Comparison of ENCODE assay signal across 18 cellular contexts in the genomic region with DNA sequence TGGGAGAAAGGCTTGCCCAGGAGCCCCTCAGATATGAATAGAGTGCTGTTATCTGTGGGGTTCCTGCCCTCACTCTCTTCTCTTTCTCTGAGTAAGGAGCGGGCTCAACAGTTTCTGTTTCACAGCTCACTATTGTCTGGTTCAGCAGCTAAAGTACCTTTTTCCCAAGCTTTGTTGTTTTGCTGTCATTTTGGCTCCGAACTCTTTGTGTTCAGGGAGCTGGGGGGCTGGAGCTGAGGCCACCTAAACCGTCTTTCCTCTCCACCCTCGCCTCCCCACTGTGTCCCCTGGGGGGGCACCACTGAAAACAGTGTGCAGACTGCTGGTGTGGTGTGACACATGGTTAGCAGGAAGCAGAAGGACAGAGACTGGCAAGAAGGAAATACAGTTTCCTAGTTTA. TPM values are rescaled to one million over a fixed set of nuclear protein-coding genes. Genes with fewer than 3 reads are reported as not detected.
DNase-seq lines count a peak whose midpoint lies in the region; ATAC-seq and TF ChIP-seq lines count a peak whose summit lies in the region.
"Had no signal": no experiment of that assay in that cellular context is flagged by ENCODE, and none has a peak within 500 bp of the region (broad histone marks: within the 10 kb centered on the region; RNA-seq: fewer than 3 reads in every experiment).

No MANE protein-coding gene starts in this region.

- H3K9me3 Mint-ChIP-seq in activated CD8-positive, alpha-beta T cell treated with anti-CD3 and anti-CD28 coated beads, Interleukin-2, amount 10 ng/mL, durations not matched to agents 7 days and 5 days (ENCODE audit: insufficient read depth) = no peaks in the 10 kb centered on the region
- H3K9me3 Mint-ChIP-seq in nephron progenitor cell (no peaks in the 10 kb centered on the region), endothelial cell (ENCODE audit: unreplicated experiment) (no peaks in the 10 kb centered on the region)
- H3K9me3 Mint-ChIP-seq: activated naive CD4-positive, alpha-beta T cell treated with anti-CD3 and anti-CD28 coated beads for 36 hours; nephron had no signal

- TF ChIP-seq CTCF in GM10248 (IDR thresholded peaks at IDR 0.05; ENCODE audit: control extremely low read depth, extremely low read depth, low read depth, missing control alignments) (no peak), nephron progenitor cell (IDR thresholded peaks at IDR 0.05) (no peak), endothelial cell (IDR thresholded peaks at IDR 0.05; ENCODE audit: unreplicated experiment) (no peak)

- H3K27me3 Mint-ChIP-seq in activated CD8-positive, alpha-beta T cell treated with anti-CD3 and anti-CD28 coated beads, Interleukin-2, amount 10 ng/mL, durations not matched to agents 7 days and 5 days (ENCODE audit: low read depth) = no peaks in the 10 kb centered on the region
- H3K27me3 Mint-ChIP-seq in nephron progenitor cell (ENCODE audit: low read depth, poor library complexity) (peaks cover 4% of the 10 kb centered on the region), endothelial cell (ENCODE audit: unreplicated experiment) (peaks cover 6% of the 10 kb centered on the region)

- DNase-seq in GM10248 (ENCODE audit: extremely low spot score) (peak; percentile 24), nephron progenitor cell (no peak), endothelial cell (ENCODE audit: low spot score) (no peak), GDM1 (lab: John Stamatoyannopoulos, UW) (no peak)
- DNase-seq in activated CD8-positive, alpha-beta T cell treated with anti-CD3 and anti-CD28 coated beads, Interleukin-2, amount 10 ng/mL, durations not matched to agents 7 days and 5 days = peak; percentile 24
- DNase-seq: activated naive CD4-positive, alpha-beta T cell treated with anti-CD3 and anti-CD28 coated beads for 36 hours; BE2C; DMS153; GOT3; left ventricle myocardium inferior; MG63; NCI-H2081 treated with DMSO at 0.1 percent for 48 hours; NCI-H524 treated with DMSO at 0.1 percent for 48 hours; PC-9; SK-N-SH had no signal

- H3K27ac Mint-ChIP-seq in activated CD8-positive, alpha-beta T cell treated with anti-CD3 and anti-CD28 coated beads, Interleukin-2, amount 10 ng/mL, durations not matched to agents 7 days and 5 days = peak overlapping the region; percentile 47
- H3K27ac Mint-ChIP-seq in nephron progenitor cell (peak overlapping the region; percentile 75), endothelial cell (ENCODE audit: unreplicated experiment) (no peak overlapping the region)
- H3K27ac Mint-ChIP-seq: activated naive CD4-positive, alpha-beta T cell treated with anti-CD3 and anti-CD28 coated beads for 36 hours; nephron had no signal

- peaks cover 41% of the 10 kb centered on the region for H3K4me1 Mint-ChIP-seq in activated CD8-positive, alpha-beta T cell treated with anti-CD3 and anti-CD28 coated beads, Interleukin-2, amount 10 ng/mL, durations not matched to agents 7 days and 5 days (ENCODE audit: low read depth)
- peaks cover 37% of the 10 kb centered on the region for H3K4me1 Mint-ChIP-seq in nephron progenitor cell
- H3K4me1 Mint-ChIP-seq in endothelial cell (ENCODE audit: unreplicated experiment) = peaks cover 22% of the 10 kb centered on the region

- POLR2A ChIA-PET in GM10248 (lab: Yijun Ruan, JAX) = no interaction called here
- POLR2A ChIA-PET in activated CD8-positive, alpha-beta T cell treated with anti-CD3 and anti-CD28 coated beads, Interleukin-2, amount 10 ng/mL, durations not matched to agents 7 days and 5 days (lab: Charles Lee) = interaction anchor here (1.3 kb wide), 1 partner anchor 46 kb away, joined by 3 read pairs; no protein-coding TSS in a partner anchor

- ATAC-seq in GM21619 (IDR thresholded peaks at IDR 0.05; ENCODE audit: unreplicated experiment) (peak; percentile 37), HG02759 (IDR thresholded peaks at IDR 0.05; ENCODE audit: unreplicated experiment) (no peak)
- ATAC-seq in activated CD8-positive, alpha-beta T cell treated with anti-CD3 and anti-CD28 coated beads, Interleukin-2, amount 10 ng/mL, durations not matched to agents 7 days and 5 days = peak; percentile 43

- CTCF ChIA-PET in GM10248 (lab: Yijun Ruan, JAX) = interaction anchor here (0.8 to 1.0 kb wide), 2 partner anchors 13 to 52 kb away, joined by 3 read pairs; no protein-coding TSS in a partner anchor
- CTCF ChIA-PET in activated CD8-positive, alpha-beta T cell treated with anti-CD3 and anti-CD28 coated beads, Interleukin-2, amount 10 ng/mL, durations not matched to agents 7 days and 5 days (lab: Charles Lee) = interaction anchor here (0.8 to 1.5 kb wide), 3 partner anchors 50 to 259 kb away, joined by 3 to 4 read pairs (median 3); no protein-coding TSS in a partner anchor

- peaks cover 11% of the 10 kb centered on the region for H3K36me3 Mint-ChIP-seq in activated CD8-positive, alpha-beta T cell treated with anti-CD3 and anti-CD28 coated beads, Interleukin-2, amount 10 ng/mL, durations not matched to agents 7 days and 5 days (ENCODE audit: low read depth)
- H3K36me3 Mint-ChIP-seq in nephron progenitor cell (ENCODE audit: low read depth) = peaks cover 27% of the 10 kb centered on the region
- peaks cover 10% of the 10 kb centered on the region for H3K36me3 Mint-ChIP-seq in endothelial cell (ENCODE audit: low read depth, unreplicated experiment)

- H3K4me3 Mint-ChIP-seq in activated CD8-positive, alpha-beta T cell treated with anti-CD3 and anti-CD28 coated beads, Interleukin-2, amount 10 ng/mL, durations not matched to agents 7 days and 5 days = no peak overlapping the region
- H3K4me3 Mint-ChIP-seq in nephron progenitor cell (no peak overlapping the region), endothelial cell (ENCODE audit: unreplicated experiment) (no peak overlapping the region)
- H3K4me3 Mint-ChIP-seq: activated naive CD4-positive, alpha-beta T cell treated with anti-CD3 and anti-CD28 coated beads for 36 hours; nephron had no signal

RNA-seq across cellular contexts. Expression of gene FBXW8, which starts 51.4 kb away (rescaled TPM):
- total RNA-seq in activated CD8-positive, alpha-beta T cell treated with anti-CD3 and anti-CD28 coated beads, Interleukin-2, amount 10 ng/mL, durations not matched to agents 7 days and 5 days = 10 to 100 TPM; 12.4 to 12.9 TPM
- 17.8 TPM for total RNA-seq in endothelial cell (ENCODE audit: unreplicated experiment)

Comparison
In these comparisons a context has a peak if more than half of its experiments do, and no peak if none do; other contexts are left out.
1. DNase-seq: peak in GM10248 (single experiment) and activated CD8-positive, alpha-beta T cell treated with anti-CD3 and anti-CD28 coated beads, Interleukin-2, amount 10 ng/mL, durations not matched to agents 7 days and 5 days (single experiment); none in nephron progenitor cell (single experiment), endothelial cell (single experiment) and GDM1 (single experiment).